8 cellular contexts compared by ENCODE assay signal in genomic region chr15:98952381-98952803, GRCh38. TPM values are rescaled to one million over a fixed set of nuclear protein-coding genes. Genes with fewer than 3 reads are reported as not detected.
DNase-seq lines count a peak whose midpoint lies in the region; ATAC-seq and TF ChIP-seq lines count a peak whose summit lies in the region.
"Had no signal": no experiment of that assay in that cellular context is flagged by ENCODE, and none has a peak within 500 bp of the region (broad histone marks: within the 10 kb centered on the region; RNA-seq: fewer than 3 reads in every experiment).

No MANE protein-coding gene starts in this region.

- peak; percentile 19 for TF ChIP-seq POLR2A in prostate gland (IDR thresholded peaks at IDR 0.05)

- H3K9ac ChIP-seq in smooth muscle cell (ENCODE audit: low read depth), result no peak overlapping the region

- peak; percentile 37 for DNase-seq in T-helper 2 cell treated with Interferon-gamma antibody and Interleukin-4, amounts not matched to agents 5 μg/mL and 100 μg/mL, for 36 hours (ENCODE audit: low spot score)
- DNase-seq in prostate gland (ENCODE audit: low spot score) (peak; percentile 91), dorsolateral prefrontal cortex (no peak), NCI-H524 (lab: John Stamatoyannopoulos, UW) (no peak), smooth muscle cell (lab: John Stamatoyannopoulos, UW; ENCODE audit: unreplicated experiment) (no peak)

- H3K4me3 Mint-ChIP-seq in T-helper 2 cell treated with Interferon-gamma antibody and Interleukin-4, amounts not matched to agents 5 μg/mL and 100 μg/mL, for 36 hours, result peak overlapping the region; percentile 71

- no peaks in the 10 kb centered on the region for H4K20me1 ChIP-seq in smooth muscle cell (ENCODE audit: low read depth)

- H3F3A ChIP-seq in smooth muscle cell (ENCODE audit: low read depth), result no peaks in the 10 kb centered on the region

- peaks cover 18% of the 10 kb centered on the region for H3K4me1 Mint-ChIP-seq in T-helper 2 cell treated with Interferon-gamma antibody and Interleukin-4, amounts not matched to agents 5 μg/mL and 100 μg/mL, for 36 hours (ENCODE audit: low read depth)

- no peaks in the 10 kb centered on the region for H3K27me3 ChIP-seq in prostate gland (replicated peaks; ENCODE audit: insufficient read depth)
- H3K27me3 ChIP-seq in dorsolateral prefrontal cortex, result no peaks in the 10 kb centered on the region
- no peaks in the 10 kb centered on the region for H3K27me3 ChIP-seq in smooth muscle cell (ENCODE audit: low read depth)

- WGBS in prostate gland, result 20% methylated on average over 6 of the region's 6 CpGs
- 93% methylated on average over 6 of the region's 6 CpGs for WGBS in smooth muscle cell (ENCODE audit: low lambda C conversion rate)

- H2AFZ ChIP-seq in smooth muscle cell (ENCODE audit: low read depth), result no peak overlapping the region
- H2AFZ ChIP-seq: PC-9 had no signal

- H3K4me2 ChIP-seq in smooth muscle cell, result no peak overlapping the region
- H3K4me2 ChIP-seq: PC-9 had no signal

- no peaks in the 10 kb centered on the region for H3K79me2 ChIP-seq in smooth muscle cell (ENCODE audit: low read depth)

- H3K9me3 ChIP-seq in prostate gland, result no peaks in the 10 kb centered on the region
- no peaks in the 10 kb centered on the region for H3K9me3 ChIP-seq in smooth muscle cell (replicated peaks; ENCODE audit: low read depth)

- ATAC-seq in GM19035 (IDR thresholded peaks at IDR 0.05; ENCODE audit: unreplicated experiment), result peak; percentile 94
- peak; percentile 95 for ATAC-seq in HG02678 (IDR thresholded peaks at IDR 0.05; ENCODE audit: unreplicated experiment)

- peaks cover 8% of the 10 kb centered on the region for H3K36me3 Mint-ChIP-seq in T-helper 2 cell treated with Interferon-gamma antibody and Interleukin-4, amounts not matched to agents 5 μg/mL and 100 μg/mL, for 36 hours (ENCODE audit: low read depth)

- H3K27ac ChIP-seq in prostate gland, result peak overlapping the region; percentile 80 to 84
- peak overlapping the region in 28 of 59 donors; percentile 2 to 94 (median 82) for H3K27ac ChIP-seq in dorsolateral prefrontal cortex
- no peak overlapping the region for H3K27ac ChIP-seq in smooth muscle cell (ENCODE audit: low read depth)
- H3K27ac ChIP-seq: PC-9 had no signal

- H3K4me3 ChIP-seq in prostate gland (no peak overlapping the region), dorsolateral prefrontal cortex (no peak overlapping the region), smooth muscle cell (no peak overlapping the region)
- H3K4me3 ChIP-seq: PC-9 had no signal

- intact Hi-C loops in prostate gland (cut with DNase I) (no loop called here), dorsolateral prefrontal cortex (cut with DNase I) (no loop called here)

- peak overlapping the region; percentile 81 for H3K27ac Mint-ChIP-seq in T-helper 2 cell treated with Interferon-gamma antibody and Interleukin-4, amounts not matched to agents 5 μg/mL and 100 μg/mL, for 36 hours

- TF ChIP-seq CTCF in prostate gland (IDR thresholded peaks at IDR 0.05), result no peak
- TF ChIP-seq CTCF in dorsolateral prefrontal cortex (IDR thresholded peaks at IDR 0.05 in 54 of 56, conservative IDR thresholded peaks at IDR 0.05 in 2 of 56; ENCODE audit: low read depth in 1 of 56, partially characterized antibody in 56 of 56), result no peak
- no peak for TF ChIP-seq CTCF in smooth muscle cell (IDR thresholded peaks at IDR 0.05; ENCODE audit: borderline replicate concordance, insufficient read depth, poor library complexity, severe bottlenecking)

- no peaks in the 10 kb centered on the region for H3K9me3 Mint-ChIP-seq in T-helper 2 cell treated with Interferon-gamma antibody and Interleukin-4, amounts not matched to agents 5 μg/mL and 100 μg/mL, for 36 hours

- H3K27me3 Mint-ChIP-seq in T-helper 2 cell treated with Interferon-gamma antibody and Interleukin-4, amounts not matched to agents 5 μg/mL and 100 μg/mL, for 36 hours (ENCODE audit: low read depth), result no peaks in the 10 kb centered on the region

- H3K36me3 ChIP-seq in prostate gland (peaks cover 5 to 9% of the 10 kb centered on the region in 2 donors), smooth muscle cell (ENCODE audit: low read depth) (peaks cover 7% of the 10 kb centered on the region)

- peaks cover 22% of the 10 kb centered on the region for H3K4me1 ChIP-seq in prostate gland (replicated peaks)
- H3K4me1 ChIP-seq in smooth muscle cell (ENCODE audit: low read depth), result no peaks in the 10 kb centered on the region

RNA-seq across cellular contexts. Expression of gene PGPEP1L, which starts 55.2 kb away (rescaled TPM):
- total RNA-seq in prostate gland (under 1 TPM in 1 of 2 donors, not detected in 1; 0.97 TPM), dorsolateral prefrontal cortex (1 to 10 TPM in 66 of 120 experiments, under 1 TPM in 41, not detected in 13; 0.36 to 3.0 (median 1.2) TPM), smooth muscle cell (not detected in 2 replicates)
- polyA plus RNA-seq in smooth muscle cell, result not detected in 2 replicates
- total RNA-seq: PC-9 had no signal

Comparison
In these comparisons a context has a peak if more than half of its experiments do, and no peak if none do; other contexts are left out.
1. DNase-seq: peak in T-helper 2 cell treated with Interferon-gamma antibody and Interleukin-4, amounts not matched to agents 5 μg/mL and 100 μg/mL, for 36 hours (single experiment) and prostate gland (single experiment); none in dorsolateral prefrontal cortex (0 of 10), NCI-H524 (0 of 2) and smooth muscle cell (single experiment).